ENCODE assay signal across 8 cellular contexts in the genomic region with DNA sequence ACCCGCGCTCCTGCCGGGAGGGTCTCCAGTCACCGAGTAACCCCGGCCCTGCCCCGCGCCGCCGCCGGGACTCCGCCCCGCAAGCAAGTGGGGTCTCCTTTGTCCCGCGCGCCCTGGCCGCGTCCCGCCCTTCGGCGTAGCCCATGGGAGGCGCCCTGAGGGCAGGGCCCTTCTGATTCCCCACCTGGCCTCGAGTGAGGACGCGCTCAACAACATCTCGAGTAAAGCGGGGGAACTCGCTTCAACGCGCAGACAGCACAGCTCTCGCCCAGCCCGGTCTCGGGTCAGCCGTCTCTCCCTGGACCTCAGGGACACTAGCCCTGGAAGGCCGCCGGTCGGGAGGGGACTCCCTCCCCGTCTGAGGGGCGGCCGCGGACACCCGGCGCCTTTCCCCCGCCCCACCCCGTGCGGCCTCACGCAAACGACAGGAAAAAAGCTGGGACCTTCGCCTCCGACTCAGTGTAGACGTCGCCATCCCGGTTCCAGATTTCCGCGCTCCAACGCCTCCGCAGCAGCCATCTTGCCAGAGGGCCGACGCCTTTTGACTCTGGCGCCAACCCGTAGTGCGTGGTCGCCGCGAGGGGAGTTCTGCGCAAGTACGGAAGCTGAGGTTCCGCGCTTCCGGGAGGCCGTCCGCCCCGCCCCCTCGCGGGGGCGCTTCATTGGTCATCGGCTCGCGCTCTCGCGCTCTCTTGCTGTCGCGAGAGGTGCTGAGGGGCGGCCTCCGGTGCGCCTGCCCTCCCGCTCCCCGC. TPM values are rescaled to one million over a fixed set of nuclear protein-coding genes. Genes with fewer than 3 reads are reported as not detected.
DNase-seq lines count a peak whose midpoint lies in the region; ATAC-seq and TF ChIP-seq lines count a peak whose summit lies in the region.

No MANE protein-coding gene starts in this region.

- peaks cover 4% of the 10 kb centered on the region for H3K36me3 Mint-ChIP-seq in neural crest cell (ENCODE audit: low read depth)

- no peaks in the 10 kb centered on the region for H3K27me3 Mint-ChIP-seq in neural crest cell (ENCODE audit: low read depth)
- H3K27me3 Mint-ChIP-seq in stimulated activated naive CD8-positive, alpha-beta T cell treated with anti-CD3 and anti-CD28 coated beads, Interleukin-15, amount 100 ng/mL, for 72 hours, result no peaks in the 10 kb centered on the region

- H3K79me2 ChIP-seq in MM.1S (ENCODE audit: low read length), result peaks cover 94% of the 10 kb centered on the region

- peak overlapping the region; percentile 85 for H3K4me2 ChIP-seq in MM.1S (ENCODE audit: low read depth, low read length)

- peaks cover 18% of the 10 kb centered on the region for H3K4me1 ChIP-seq in MM.1S (ENCODE audit: low read length)

- ATAC-seq in stimulated activated naive CD8-positive, alpha-beta T cell treated with anti-CD3 and anti-CD28 coated beads, Interleukin-15, amount 100 ng/mL, for 72 hours, result peak; percentile 94

- H3K9me3 Mint-ChIP-seq in neural crest cell, result no peaks in the 10 kb centered on the region
- no peaks in the 10 kb centered on the region for H3K9me3 Mint-ChIP-seq in stimulated activated naive CD8-positive, alpha-beta T cell treated with anti-CD3 and anti-CD28 coated beads, Interleukin-15, amount 100 ng/mL, for 72 hours

- H3K4me3 Mint-ChIP-seq in neural crest cell, result peak overlapping the region; percentile 98
- H3K4me3 Mint-ChIP-seq in stimulated activated naive CD8-positive, alpha-beta T cell treated with anti-CD3 and anti-CD28 coated beads, Interleukin-15, amount 100 ng/mL, for 72 hours, result no peak overlapping the region

- in situ Hi-C loops in G401 (cut with HindIII; ENCODE audit: low sequenced_read_pairs), result no loop called here

- H3K4me3 ChIP-seq in MM.1S (ENCODE audit: low read length) (peak overlapping the region; percentile 100), fibroblast of villous mesenchyme (ENCODE audit: low read depth, low read length) (peak overlapping the region; percentile 91)

- H3K9ac ChIP-seq in MM.1S (ENCODE audit: low read length), result peak overlapping the region; percentile 98

- peak; percentile 88 for DNase-seq in G401 (ENCODE audit: low spot score)
- peak; percentile 96 for DNase-seq in HCEC 1CT
- peak; percentile 97 for DNase-seq in MM.1S
- peak; percentile 98 for DNase-seq in SHP77 (lab: John Stamatoyannopoulos, UW)
- DNase-seq in activated gamma-delta T cell (lab: John Stamatoyannopoulos, UW), result peak; percentile 96
- peak; percentile 96 for DNase-seq in fibroblast of villous mesenchyme (ENCODE audit: low read depth)
- peak; percentile 96 for DNase-seq in neural crest cell (ENCODE audit: low read depth, low spot score)
- DNase-seq in stimulated activated naive CD8-positive, alpha-beta T cell treated with anti-CD3 and anti-CD28 coated beads, Interleukin-15, amount 100 ng/mL, for 72 hours, result peak; percentile 96 to 98

- H3K27ac ChIP-seq in MM.1S (ENCODE audit: low read length), result peak overlapping the region; percentile 76

- TF ChIP-seq CTCF in MM.1S (IDR thresholded peaks at IDR 0.05; ENCODE audit: low read length) (no peak), fibroblast of villous mesenchyme (IDR thresholded peaks at IDR 0.05; ENCODE audit: insufficient read depth, low read depth, low read length) (no peak), neural crest cell (conservative IDR thresholded peaks at IDR 0.05) (no peak)

- H3F3A ChIP-seq in MM.1S (ENCODE audit: insufficient read depth, low read length), result peaks cover 8% of the 10 kb centered on the region

- H4K20me1 ChIP-seq in MM.1S (ENCODE audit: insufficient read depth, low read length), result 0 out of 2 replicates have a peak, but pooled peaks cover 11% of the 10 kb centered on the region

- peak overlapping the region; percentile 99 for H3K27ac Mint-ChIP-seq in neural crest cell (ENCODE audit: unreplicated experiment)
- H3K27ac Mint-ChIP-seq in stimulated activated naive CD8-positive, alpha-beta T cell treated with anti-CD3 and anti-CD28 coated beads, Interleukin-15, amount 100 ng/mL, for 72 hours, result peak overlapping the region; percentile 99

- peaks cover 33% of the 10 kb centered on the region for H3K4me1 Mint-ChIP-seq in neural crest cell
- peaks cover 43% of the 10 kb centered on the region for H3K4me1 Mint-ChIP-seq in stimulated activated naive CD8-positive, alpha-beta T cell treated with anti-CD3 and anti-CD28 coated beads, Interleukin-15, amount 100 ng/mL, for 72 hours

- no peaks in the 10 kb centered on the region for H3K27me3 ChIP-seq in MM.1S (replicated peaks; ENCODE audit: insufficient read depth, low read length)

- peak overlapping the region; percentile 97 for H2AFZ ChIP-seq in MM.1S (ENCODE audit: low read length)

- no peaks in the 10 kb centered on the region for H3K36me3 ChIP-seq in MM.1S (replicated peaks; ENCODE audit: insufficient read depth, low read length)

- no peaks in the 10 kb centered on the region for H3K9me3 ChIP-seq in MM.1S (replicated peaks; ENCODE audit: insufficient read depth, low read length)

- no peaks in the 10 kb centered on the region for H3K9me2 ChIP-seq in MM.1S (replicated peaks; ENCODE audit: insufficient read depth, low read length)

RNA-seq across cellular contexts. Expression of a gene that starts 0.4 kb away (rescaled TPM):
- 41.0 and 49.2 TPM in 2 replicates for total RNA-seq in G401 (2014; rRNA removed; shearing (Covaris generic))
- total RNA-seq in fibroblast of villous mesenchyme, result 31.2 and 34.5 TPM in 2 replicates
- 62.3 and 65.6 TPM in 2 replicates for total RNA-seq in neural crest cell

RNA-seq across cellular contexts. Expression of a gene that starts 11.2 kb away (rescaled TPM):
- total RNA-seq in G401 (2014; rRNA removed; shearing (Covaris generic)), result 24.3 and 36.5 TPM in 2 replicates
- total RNA-seq in fibroblast of villous mesenchyme (41.2 and 47.5 TPM in 2 replicates), neural crest cell (72.0 TPM in 2 replicates)

RNA-seq across cellular contexts. Expression of a gene that starts 15.0 kb away (rescaled TPM):
- 1.2 TPM in 1 of 2 replicates, not detected in the other for total RNA-seq in G401 (2014; rRNA removed; shearing (Covaris generic))
- total RNA-seq in fibroblast of villous mesenchyme (23.7 and 24.8 TPM in 2 replicates), neural crest cell (1.2 and 1.4 TPM in 2 replicates)

Comparison
In these comparisons a context has a peak if more than half of its experiments do, and no peak if none do; other contexts are left out.
1. Peak in every context shown above with its lines: DNase-seq, ATAC-seq, H3K4me3 ChIP-seq and H3K27ac ChIP-seq.
2. RNA of a gene that starts 15.0 kb away (total RNA-seq): 23.7 to 24.8 TPM in fibroblast of villous mesenchyme; 1.2 TPM in G401 and 1.2 to 1.4 TPM in neural crest cell; every median in the first group is over 10 times any median in the second.